Comparison of ENCODE assay signal across 14 cellular contexts in the genomic region with DNA sequence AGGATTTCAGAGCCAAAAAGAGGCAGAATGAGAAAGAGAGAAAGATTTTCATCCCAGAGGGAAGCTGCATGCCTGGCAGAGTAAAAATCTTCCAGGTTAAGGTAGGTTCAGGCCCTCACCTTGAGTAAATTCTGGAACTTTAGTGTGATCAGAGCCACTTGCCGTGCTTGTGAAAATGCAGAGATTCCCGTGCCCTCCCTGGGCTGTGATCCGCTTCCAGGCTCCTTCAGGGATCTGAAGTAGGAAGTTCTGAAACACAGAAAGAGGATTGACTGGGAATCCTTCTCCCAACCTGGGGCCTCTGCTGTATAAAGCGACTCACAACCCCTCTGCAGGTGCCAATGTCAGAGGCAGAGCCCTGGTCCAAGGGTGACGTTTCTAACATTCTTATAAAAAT. TPM values are rescaled to one million over a fixed set of nuclear protein-coding genes. Genes with fewer than 3 reads are reported as not detected.
DNase-seq lines count a peak whose midpoint lies in the region; ATAC-seq and TF ChIP-seq lines count a peak whose summit lies in the region.
"Had no signal": no experiment of that assay in that cellular context is flagged by ENCODE, and none has a peak within 500 bp of the region (broad histone marks: within the 10 kb centered on the region; RNA-seq: fewer than 3 reads in every experiment).

No MANE protein-coding gene starts in this region.

- no peaks in the 10 kb centered on the region for H3K27me3 ChIP-seq in mesenchymal stem cell (ENCODE audit: control insufficient read depth in 1 of 2, insufficient read depth in 1 of 2, low read length in 2 of 2)
- H3K27me3 ChIP-seq in transverse colon, result no peaks in the 10 kb centered on the region

- peak overlapping the region; percentile 39 for H3K27ac ChIP-seq in cingulate gyrus (ENCODE audit: low read depth, low read length)
- peak overlapping the region; percentile 96 for H3K27ac ChIP-seq in mesenchymal stem cell (ENCODE audit: low read length, poor library complexity, severe bottlenecking)
- H3K27ac ChIP-seq in transverse colon, result peak overlapping the region; percentile 24 to 63 (median 38)
- H3K27ac ChIP-seq: 22Rv1 had no signal

- H3K4ac ChIP-seq in mesenchymal stem cell (ENCODE audit: low read depth in 1 of 2, low read length in 2 of 2), result peak overlapping the region; percentile 73 to 77

- H3K79me1 ChIP-seq in mesenchymal stem cell (replicated peaks; ENCODE audit: low read length, poor library complexity, severe bottlenecking), result no peaks in the 10 kb centered on the region

- TF ChIP-seq CTCF in transverse colon (IDR thresholded peaks at IDR 0.05), result no peak

- TF ChIP-seq POLR2A in transverse colon (IDR thresholded peaks at IDR 0.05), result no peak

- H3K14ac ChIP-seq in mesenchymal stem cell (ENCODE audit: low read length in 2 of 2), result peak overlapping the region in 1 of 2 experiments; percentile 50

- DNase-seq in DMS53 (lab: John Stamatoyannopoulos, UW) (peak; percentile 55), DMS53 treated with DMSO at 0.1 percent for 48 hours (lab: John Stamatoyannopoulos, UW; ENCODE audit: unreplicated experiment) (no peak), mesenchymal stem cell (no peak), transverse colon (no peak), putamen (ENCODE audit: low spot score) (no peak), activated T-cell treated with anti-CD3 and anti-CD28 coated beads for 4 hours (no peak)
- DNase-seq: activated naive CD4-positive, alpha-beta T cell treated with anti-CD3 and anti-CD28 coated beads for 36 hours; GDM1; NCI-H2029 treated with DMSO at 0.1 percent for 48 hours; stimulated activated CD4-positive, alpha-beta T cell treated with anti-CD3 and anti-CD28 coated beads, Interleukin-15, amount 100 ng/mL, for 24 hours had no signal

- no peak overlapping the region for H3K4me2 ChIP-seq in mesenchymal stem cell (ENCODE audit: low read length, poor library complexity, severe bottlenecking)

- H4K91ac ChIP-seq in mesenchymal stem cell (ENCODE audit: low read length), result no peak overlapping the region

- H3K9me3 ChIP-seq in mesenchymal stem cell (ENCODE audit: control insufficient read depth, low read length) (no peaks in the 10 kb centered on the region), transverse colon (no peaks in the 10 kb centered on the region)

- peak overlapping the region; percentile 46 to 87 for H3K18ac ChIP-seq in mesenchymal stem cell (ENCODE audit: low read depth in 1 of 2, low read length in 2 of 2)

- no peaks in the 10 kb centered on the region for H3K36me3 ChIP-seq in mesenchymal stem cell (ENCODE audit: control insufficient read depth in 1 of 2, insufficient read depth in 2 of 2, low read depth in 1 of 2, low read length in 2 of 2)
- H3K36me3 ChIP-seq in transverse colon, result no peaks in the 10 kb centered on the region

- peak overlapping the region; percentile 86 for H2BK5ac ChIP-seq in mesenchymal stem cell (ENCODE audit: low read depth, low read length, poor library complexity, severe bottlenecking)

- no peak for TF ChIP-seq EP300 in transverse colon (IDR thresholded peaks at IDR 0.05; ENCODE audit: low read depth)

- no peak overlapping the region for H2AFZ ChIP-seq in mesenchymal stem cell (ENCODE audit: low read depth, low read length)

- in situ Hi-C loops in transverse colon (cut with MboI; ENCODE audit: low pct_ligation_motif_present in 1 of 4, low pct_unique_long_range_greater_than_20kb in 1 of 4, low sequenced_read_pairs in 3 of 4), result no loop called here

- peak overlapping the region; percentile 63 for H2AK5ac ChIP-seq in mesenchymal stem cell (ENCODE audit: low read length, severe bottlenecking)

- H3K4me3 ChIP-seq in mesenchymal stem cell (ENCODE audit: insufficient read depth in 1 of 2, low read depth in 1 of 2, low read length in 2 of 2) (peak overlapping the region in 1 of 2 experiments; percentile 10), transverse colon (no peak overlapping the region)

- peak overlapping the region; percentile 45 for H3K9ac ChIP-seq in mesenchymal stem cell (ENCODE audit: low read length)

- peak overlapping the region; percentile 31 for H4K8ac ChIP-seq in mesenchymal stem cell (ENCODE audit: low read length)

- peak overlapping the region; percentile 97 for H2BK120ac ChIP-seq in mesenchymal stem cell (ENCODE audit: low read depth, low read length)

- intact Hi-C loops in transverse colon (cut with DNase I; ENCODE audit: low total_unique reads), result no loop called here

- ATAC-seq in HG02571 (IDR thresholded peaks at IDR 0.05; ENCODE audit: unreplicated experiment), result no peak
- ATAC-seq: activated CD4-positive, CD25-positive, alpha-beta regulatory T cell treated with anti-CD3 and anti-CD28 coated beads, Interleukin-2, amount 50 U/mL, for 24 hours had no signal

- H3K4me1 ChIP-seq in mesenchymal stem cell (ENCODE audit: control insufficient read depth, insufficient read depth, low read depth, low read length) (peaks cover 28% of the 10 kb centered on the region), transverse colon (peaks cover 0 to 27% (median 9%) of the 10 kb centered on the region in 4 donors)

- 28% methylated on average over 5 of the region's 5 CpGs for WGBS in mesenchymal stem cell
- WGBS in transverse colon (ENCODE audit: low coverage in 1 of 2), 2 donors, result 90% methylated on average over 5 of the region's 5 CpGs; no CpG with 5 or more reads in 1 of the 2 donors

- peak overlapping the region; percentile 76 to 93 for H2BK12ac ChIP-seq in mesenchymal stem cell (ENCODE audit: low read length in 2 of 2)

- no peak overlapping the region for H3K23ac ChIP-seq in mesenchymal stem cell (ENCODE audit: low read length in 2 of 2)

- H2BK15ac ChIP-seq in mesenchymal stem cell (ENCODE audit: low read depth, poor library complexity, severe bottlenecking), result no peak overlapping the region

RNA-seq across cellular contexts. Expression of gene NUAK2, which starts 26.6 kb away (rescaled TPM):
- polyA plus RNA-seq in mesenchymal stem cell (2013, experiment 1 of 2), result 2.9 TPM
- polyA plus RNA-seq in mesenchymal stem cell (2013, experiment 2 of 2), result 2.9 TPM
- total RNA-seq in transverse colon, result 10 to 100 TPM; 12.5 to 46.8 (median 24.4) TPM

Comparison
In these comparisons a context has a peak if more than half of its experiments do, and no peak if none do; other contexts are left out.
1. H3K27ac ChIP-seq: peak in every context shown above with its lines; median percentile 96 in mesenchymal stem cell; 39 in cingulate gyrus; 38 in transverse colon.